In the genomic region with DNA sequence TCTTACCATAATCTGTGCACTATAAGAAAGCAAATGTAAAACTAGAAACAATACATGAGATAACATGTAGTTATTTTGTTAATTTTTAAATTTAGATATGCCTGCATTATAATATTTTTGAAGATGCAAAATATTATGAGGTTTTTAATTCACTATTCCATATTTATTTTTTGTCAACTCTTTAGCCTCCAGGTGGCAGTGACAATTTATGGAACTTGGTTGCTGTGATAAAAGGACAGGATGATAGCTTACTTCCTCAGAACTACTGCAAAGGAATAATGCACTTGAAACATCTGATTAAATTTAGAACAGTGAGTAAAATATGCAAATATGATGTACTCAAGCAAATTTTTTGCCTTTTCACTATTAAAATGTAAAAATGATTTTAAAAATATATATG, we compare ENCODE assay signal across 8 cellular contexts. TPM values are rescaled to one million over a fixed set of nuclear protein-coding genes. Genes with fewer than 3 reads are reported as not detected.
DNase-seq lines count a peak whose midpoint lies in the region; ATAC-seq and TF ChIP-seq lines count a peak whose summit lies in the region.

No MANE protein-coding gene starts in this region.

- TF ChIP-seq CTCF in C4-2B (conservative IDR thresholded peaks at IDR 0.05), result peak; percentile 48

- peak; percentile 66 for ATAC-seq in GM21619 (IDR thresholded peaks at IDR 0.05; ENCODE audit: unreplicated experiment)
- no peak for ATAC-seq in HG03196 (IDR thresholded peaks at IDR 0.05; ENCODE audit: unreplicated experiment)

- DNase-seq in SK-MEL-5 (ENCODE audit: low read depth, low spot score) (peak; percentile 58), iPS-NIHi7 (ENCODE audit: extremely low spot score) (peak; percentile 8), head of caudate nucleus (no peak)
- DNase-seq in central memory CD4-positive, alpha-beta T cell, result no peak
- no peak for DNase-seq in activated CD4-positive, alpha-beta T cell treated with anti-CD3 and anti-CD28 coated beads, Interleukin-2, amount 50 U/mL, for 4 hours

- intact Hi-C loops in head of caudate nucleus (cut with DNase I), result no loop called here

- H3K27ac ChIP-seq in C4-2B, result no peak overlapping the region

- in situ Hi-C loops in SK-MEL-5 (cut with HindIII; ENCODE audit: low pct_unique_long_range_greater_than_20kb, low sequenced_read_pairs), result no loop called here

RNA-seq across cellular contexts. Expression of a gene that starts 45.1 kb away (rescaled TPM):
- total RNA-seq in SK-MEL-5 (2014; rRNA removed; shearing (Covaris generic)), result not detected in 2 replicates
- not detected in 2 replicates for polyA plus RNA-seq in SK-MEL-5 (2015; cell fraction: cytosol; rRNA removed)
- polyA plus RNA-seq in SK-MEL-5 (2015; cell fraction: nucleus; rRNA removed), result 0.16 TPM in 1 of 2 replicates, not detected in the other

Comparison
In these comparisons a context has a peak if more than half of its experiments do, and no peak if none do; other contexts are left out.
1. DNase-seq: peak in SK-MEL-5 (single experiment) and iPS-NIHi7 (single experiment); none in head of caudate nucleus (0 of 42), central memory CD4-positive, alpha-beta T cell (single experiment) and activated CD4-positive, alpha-beta T cell treated with anti-CD3 and anti-CD28 coated beads, Interleukin-2, amount 50 U/mL, for 4 hours (0 of 2).